20 cellular contexts compared by ENCODE assay signal in the genomic region with DNA sequence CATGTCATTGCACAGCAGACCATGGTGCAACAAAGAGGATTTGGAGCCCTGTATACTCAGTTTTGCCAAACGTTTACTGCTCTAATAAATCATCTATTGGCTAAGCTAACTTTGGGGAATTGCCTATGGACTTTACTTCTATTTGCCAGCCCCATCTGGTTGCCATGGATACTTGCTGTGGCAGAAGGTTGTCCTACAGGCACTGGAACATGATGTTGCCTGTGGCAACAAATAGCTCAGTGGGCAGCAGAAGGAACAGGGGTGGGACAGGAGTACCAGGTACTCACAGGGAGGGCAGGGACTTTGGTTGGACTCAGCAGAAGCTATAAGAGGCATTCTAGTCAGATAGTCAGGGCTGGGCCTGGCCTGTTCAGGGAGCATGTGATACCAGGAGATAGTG.
DNase-seq lines count a peak whose midpoint lies in the region; ATAC-seq and TF ChIP-seq lines count a peak whose summit lies in the region.
"Had no signal": no experiment of that assay in that cellular context is flagged by ENCODE, and none has a peak within 500 bp of the region (broad histone marks: within the 10 kb centered on the region; RNA-seq: fewer than 3 reads in every experiment).

No MANE protein-coding gene starts in this region.

- intact Hi-C loops in posterior cingulate gyrus (cut with DNase I) (no loop called here), spleen (cut with DNase I; ENCODE audit: low total_unique reads) (no loop called here)

- H3K4me1 ChIP-seq in spleen, result no peaks in the 10 kb centered on the region
- H3K4me1 ChIP-seq: ascending aorta, BLaER1, gastroesophageal sphincter, vagina had no signal

- ATAC-seq in HG03342 (IDR thresholded peaks at IDR 0.05; ENCODE audit: unreplicated experiment), result no peak
- ATAC-seq: activated CD8-positive, alpha-beta memory T cell treated with anti-CD3 and anti-CD28 coated beads, Interleukin-2, amount 10 ng/mL, durations not matched to agents 7 days and 5 days; gastroesophageal sphincter; GM23338 had no signal

- TF ChIP-seq CTCF in spleen (IDR thresholded peaks at IDR 0.05 in 8 of 11, conservative IDR thresholded peaks at IDR 0.05 in 3 of 11), result no peak

- H3K4me3 ChIP-seq in spleen, result no peak overlapping the region
- H3K4me3 ChIP-seq: ascending aorta, BLaER1, esophagus muscularis mucosa, gastroesophageal sphincter, GM23338, vagina had no signal

- no peaks in the 10 kb centered on the region for H3K9me3 ChIP-seq in spleen
- H3K9me3 ChIP-seq: ascending aorta, BLaER1, esophagus muscularis mucosa, gastroesophageal sphincter, vagina had no signal

- H3K36me3 ChIP-seq in spleen, result no peaks in the 10 kb centered on the region
- H3K36me3 ChIP-seq: ascending aorta, BLaER1, esophagus muscularis mucosa, gastroesophageal sphincter, vagina had no signal

- WGBS in spleen, 5 donors, result 38 to 73% (median 57%) methylated on average over 1 of the region's 1 CpG

- H3K27me3 ChIP-seq in spleen (replicated peaks in 1 of 7), result no peaks in the 10 kb centered on the region
- H3K27me3 ChIP-seq: ascending aorta, BLaER1, esophagus muscularis mucosa, gastroesophageal sphincter, vagina had no signal

- no peak overlapping the region for H3K27ac ChIP-seq in spleen
- H3K27ac ChIP-seq: ascending aorta, BLaER1, esophagus muscularis mucosa, gastroesophageal sphincter, vagina had no signal

- in situ Hi-C loops in G401 (cut with HindIII; ENCODE audit: low sequenced_read_pairs), result no loop called here

- DNase-seq in DMS53 (lab: John Stamatoyannopoulos, UW) (peak; percentile 40), DMS53 treated with DMSO at 0.1 percent for 48 hours (lab: John Stamatoyannopoulos, UW; ENCODE audit: unreplicated experiment) (no peak), G401 (ENCODE audit: low spot score) (peak; percentile 64), cerebellar cortex (ENCODE audit: low spot score) (peak; percentile 61), posterior cingulate gyrus (peak in 6 of 10 donors; percentile 21 to 83 (median 40)), GOT3 (lab: John Stamatoyannopoulos, UW) (no peak), spleen (no peak)
- DNase-seq: 8988T; activated CD8-positive, alpha-beta memory T cell treated with anti-CD3 and anti-CD28 coated beads, Interleukin-2, amount 10 ng/mL, durations not matched to agents 7 days and 5 days; effector CD4-positive, alpha-beta T cell; GDM1; MM.1S; NCI-H187 had no signal

- no peak for TF ChIP-seq POLR2A in spleen (IDR thresholded peaks at IDR 0.05)

Comparison
In these comparisons a context has a peak if more than half of its experiments do, and no peak if none do; other contexts are left out.
1. DNase-seq: peak in DMS53 (single experiment), G401 (single experiment), cerebellar cortex (single experiment) and posterior cingulate gyrus (6 of 10); none in DMS53 treated with DMSO at 0.1 percent for 48 hours (single experiment), GOT3 (single experiment) and spleen (single experiment).